Comparison of ENCODE assay signal across 19 cellular contexts in genomic region chr11:10679644-10680043, GRCh38. TPM values are rescaled to one million over a fixed set of nuclear protein-coding genes. Genes with fewer than 3 reads are reported as not detected.
DNase-seq lines count a peak whose midpoint lies in the region; ATAC-seq and TF ChIP-seq lines count a peak whose summit lies in the region.
"Had no signal": no experiment of that assay in that cellular context is flagged by ENCODE, and none has a peak within 500 bp of the region (broad histone marks: within the 10 kb centered on the region; RNA-seq: fewer than 3 reads in every experiment).

No MANE protein-coding gene starts in this region.

- H3K9me2 ChIP-seq in PC-3 (replicated peaks; ENCODE audit: low read length): no peaks in the 10 kb centered on the region

- peaks cover 41% of the 10 kb centered on the region for H3K9me1 ChIP-seq in IMR-90 (ENCODE audit: insufficient read depth, low read length)

- H4K20me1 ChIP-seq in IMR-90 (ENCODE audit: insufficient read depth, low read length) (peaks cover 9% of the 10 kb centered on the region; the same call in 1 of the 2 replicates), PC-3 (ENCODE audit: low read length) (no peaks in the 10 kb centered on the region)

- no peaks in the 10 kb centered on the region for H3K36me3 Mint-ChIP-seq in glutamatergic neuron (ENCODE audit: unreplicated experiment)
- H3K36me3 Mint-ChIP-seq: CD4-positive, alpha-beta memory T cell had no signal

- H4K5ac ChIP-seq in IMR-90 (ENCODE audit: low read depth, low read length): no peak overlapping the region

- no peak overlapping the region for H3K27ac ChIP-seq in IMR-90 (ENCODE audit: insufficient read depth, low read length)
- peak overlapping the region; percentile 24 to 92 for H3K27ac ChIP-seq in coronary artery
- H3K27ac ChIP-seq in sigmoid colon: peak overlapping the region; percentile 22 to 85 (median 64)
- H3K27ac ChIP-seq in aorta (ENCODE audit: low read depth in 1 of 2, low read length in 2 of 2): peak overlapping the region; percentile 30 to 61
- H3K27ac ChIP-seq in PC-3 (ENCODE audit: low read length): no peak overlapping the region
- H3K27ac ChIP-seq: 22Rv1, A549, C4-2B, HL-60 had no signal

- H3K4ac ChIP-seq in IMR-90 (ENCODE audit: low read depth, low read length): no peak overlapping the region; the same call in 1 of the 2 replicates

- no peaks in the 10 kb centered on the region for H3F3A ChIP-seq in PC-3 (ENCODE audit: low read length, unreplicated experiment)

- H2AK5ac ChIP-seq in IMR-90 (ENCODE audit: low read depth, low read length): peak overlapping the region; percentile 22; the same call in 1 of the 2 replicates

- no peak for TF ChIP-seq RAD21 in IMR-90 (IDR thresholded peaks at IDR 0.05; ENCODE audit: low read length)

- H2AK9ac ChIP-seq in IMR-90 (replicated peaks; ENCODE audit: low read depth, low read length, poor library complexity): no peak overlapping the region

- H3K4me1 ChIP-seq in IMR-90 (ENCODE audit: control insufficient read depth, insufficient read depth, low read length): peaks cover 24% of the 10 kb centered on the region
- peaks cover 0 to 65% (median 51%) of the 10 kb centered on the region in 4 donors for H3K4me1 ChIP-seq in sigmoid colon
- H3K4me1 ChIP-seq in aorta (ENCODE audit: control insufficient read depth in 1 of 2, insufficient read depth in 2 of 2, low read length in 2 of 2): peaks cover 6 to 17% of the 10 kb centered on the region in 2 donors
- no peaks in the 10 kb centered on the region for H3K4me1 ChIP-seq in PC-3 (ENCODE audit: insufficient read depth, low read length)
- H3K4me1 ChIP-seq: A549 had no signal

- H3K79me2 ChIP-seq in PC-3 (ENCODE audit: low read length): no peaks in the 10 kb centered on the region

- H3K79me1 ChIP-seq in IMR-90 (ENCODE audit: low read depth in 1 of 2, low read length in 2 of 2): peaks cover 45 to 77% of the 10 kb centered on the region in 2 experiments

- H3K27me3 ChIP-seq in IMR-90 (ENCODE audit: control insufficient read depth, insufficient read depth, low read length) (no peaks in the 10 kb centered on the region), sigmoid colon (no peaks in the 10 kb centered on the region), aorta (ENCODE audit: control insufficient read depth in 1 of 2, insufficient read depth in 2 of 2, low read length in 1 of 2) (no peaks in the 10 kb centered on the region), PC-3 (ENCODE audit: low read length) (no peaks in the 10 kb centered on the region)

- no peak for TF ChIP-seq POLR2A in IMR-90 (IDR thresholded peaks at IDR 0.05; ENCODE audit: low read depth, low read length)
- no peak for TF ChIP-seq POLR2A in sigmoid colon (IDR thresholded peaks at IDR 0.05)

- TF ChIP-seq CTCF in IMR-90 (conservative IDR thresholded peaks at IDR 0.05; ENCODE audit: low read depth, low read length): no peak
- TF ChIP-seq CTCF in coronary artery (IDR thresholded peaks at IDR 0.05): no peak
- no peak for TF ChIP-seq CTCF in sigmoid colon (IDR thresholded peaks at IDR 0.05)
- TF ChIP-seq CTCF in glutamatergic neuron (IDR thresholded peaks at IDR 0.05; ENCODE audit: partially characterized antibody, unreplicated experiment): no peak
- no peak for TF ChIP-seq CTCF in PC-3 (conservative IDR thresholded peaks at IDR 0.05; ENCODE audit: low read depth, low read length)

- peaks cover 32% of the 10 kb centered on the region for H3K36me3 ChIP-seq in IMR-90 (ENCODE audit: control insufficient read depth, insufficient read depth, low read length)
- H3K36me3 ChIP-seq in sigmoid colon: peaks cover 0 to 15% (median 5%) of the 10 kb centered on the region in 4 donors
- peaks cover 0 to 3% of the 10 kb centered on the region in 2 donors for H3K36me3 ChIP-seq in aorta (ENCODE audit: control insufficient read depth in 1 of 2, insufficient read depth in 2 of 2, low read length in 1 of 2)
- H3K36me3 ChIP-seq in PC-3 (ENCODE audit: low read depth, low read length): no peaks in the 10 kb centered on the region

- no CpG with 5 or more reads among the region's 4 CpGs for WGBS in IMR-90 (ENCODE audit: extremely low coverage in 2 of 2, insufficient read length in 1 of 2), 2 experiments
- 56 to 68% methylated on average over 4 of the region's 4 CpGs for WGBS in sigmoid colon, 2 donors
- WGBS in aorta, 2 donors: 51 to 64% methylated on average over 4 of the region's 4 CpGs

- POLR2A ChIA-PET in IMR-90 (lab: Charles Lee; ENCODE audit: unreplicated experiment) (no interaction called here), PC-3 (lab: Charles Lee; ENCODE audit: unreplicated experiment) (no interaction called here)

- dilution Hi-C loops in IMR-90 (cut with HindIII; ENCODE audit: low sequenced_read_pairs, unreplicated experiment): no loop called here

- H3K27me3 Mint-ChIP-seq in glutamatergic neuron (ENCODE audit: unreplicated experiment): no peaks in the 10 kb centered on the region

- TF ChIP-seq EP300 in sigmoid colon (IDR thresholded peaks at IDR 0.05): no peak

- H3K4me2 ChIP-seq in IMR-90 (ENCODE audit: low read depth, low read length) (no peak overlapping the region), PC-3 (ENCODE audit: low read length) (no peak overlapping the region)
- H3K4me2 ChIP-seq: A549, GM23338 had no signal

- H4K91ac ChIP-seq in IMR-90 (ENCODE audit: insufficient read depth, low read depth, low read length): peak overlapping the region; percentile 32; the same call in 1 of the 2 replicates

- no peak overlapping the region for H3K56ac ChIP-seq in IMR-90 (ENCODE audit: extremely low read depth, insufficient read depth, low read length)

- DNase-seq in IMR-90 (no peak), coronary artery (ENCODE audit: low spot score) (no peak), sigmoid colon (no peak), aorta (no peak), glutamatergic neuron (no peak), SHP77 treated with DMSO at 0.1 percent for 48 hours (lab: John Stamatoyannopoulos, UW) (no peak), PC-3 (no peak)
- DNase-seq: AML-193; CD4-positive, alpha-beta memory T cell; DMS153; DMS79; GDM1; HCEC 1CT had no signal

- H3K23ac ChIP-seq in IMR-90 (ENCODE audit: low read depth, low read length): no peak overlapping the region; the same call in 1 of the 2 replicates

- H3K4me3 Mint-ChIP-seq in glutamatergic neuron (ENCODE audit: unreplicated experiment): no peak overlapping the region
- H3K4me3 Mint-ChIP-seq: CD4-positive, alpha-beta memory T cell; GM23338 had no signal

- H4K8ac ChIP-seq in IMR-90 (ENCODE audit: low read depth in 2 of 2, low read length in 2 of 2): no peak overlapping the region

- peaks cover 7% of the 10 kb centered on the region for H3K4me1 Mint-ChIP-seq in glutamatergic neuron (ENCODE audit: low read depth, unreplicated experiment)

- no TSS peak for BruUV-seq in IMR-90 (replicated peaks; lab: Mats Ljungman, UMichigan)
- BruUV-seq in PC-3 (replicated peaks; lab: Mats Ljungman, UMichigan): no TSS peak

- no peaks in the 10 kb centered on the region for H3K9me3 ChIP-seq in IMR-90 (ENCODE audit: control insufficient read depth, insufficient read depth, low read length)
- H3K9me3 ChIP-seq in sigmoid colon: no peaks in the 10 kb centered on the region
- no peaks in the 10 kb centered on the region for H3K9me3 ChIP-seq in aorta (ENCODE audit: control insufficient read depth, low read length)
- H3K9me3 ChIP-seq in PC-3 (ENCODE audit: low read length): no peaks in the 10 kb centered on the region
- H3K9me3 ChIP-seq: A549 had no signal

- no peak overlapping the region for H3K18ac ChIP-seq in IMR-90 (ENCODE audit: low read depth, low read length)

- in situ Hi-C loops in IMR-90 (cut with MboI; ENCODE audit: low sequenced_read_pairs): no loop called here

- no peak overlapping the region for H2BK5ac ChIP-seq in IMR-90 (ENCODE audit: low read depth, low read length, poor library complexity, severe bottlenecking)

- H2BK20ac ChIP-seq in IMR-90 (ENCODE audit: low read depth, low read length): 0 out of 2 replicates have a peak overlapping the region, but pooled peaks have one; percentile 22

- intact Hi-C loops in IMR-90 (cut with micrococcal nuclease) (no loop called here), sigmoid colon (cut with DNase I) (loop anchor here (10.0 kb wide), 1 partner anchor 355 kb away; no protein-coding TSS in a partner anchor), aorta (cut with DNase I) (no loop called here), PC-3 (cut with micrococcal nuclease) (no loop called here)

- H3K9ac ChIP-seq in IMR-90 (ENCODE audit: low read depth, low read length) (no peak overlapping the region), PC-3 (ENCODE audit: low read length) (no peak overlapping the region)

- no peak for ATAC-seq in IMR-90 (ENCODE audit: low read depth)
- ATAC-seq in aorta (ENCODE audit: low FRiP score): no peak
- no peak for ATAC-seq in PC-3
- ATAC-seq: A549, GM23338 had no signal

- H3K27ac Mint-ChIP-seq in glutamatergic neuron (ENCODE audit: unreplicated experiment): no peak overlapping the region
- H3K27ac Mint-ChIP-seq: CD4-positive, alpha-beta memory T cell; GM23338 had no signal

- no peak overlapping the region; the same call in 2 of the 3 replicates for H2BK15ac ChIP-seq in IMR-90 (ENCODE audit: low read depth, low read length)

- no peaks in the 10 kb centered on the region for H3K9me3 Mint-ChIP-seq in glutamatergic neuron (ENCODE audit: unreplicated experiment)
- H3K9me3 Mint-ChIP-seq: CD4-positive, alpha-beta memory T cell; GM23338 had no signal

- H3K4me3 ChIP-seq in IMR-90 (ENCODE audit: insufficient read depth, low read depth, low read length) (no peak overlapping the region), coronary artery (no peak overlapping the region), sigmoid colon (no peak overlapping the region), aorta (ENCODE audit: low read length in 2 of 2) (no peak overlapping the region), PC-3 (ENCODE audit: low read length) (no peak overlapping the region)
- H3K4me3 ChIP-seq: A549, GM23338 had no signal

- H2BK120ac ChIP-seq in IMR-90 (ENCODE audit: low read depth, low read length): no peak overlapping the region

- CTCF ChIA-PET in IMR-90 (lab: Yijun Ruan, JAX) (no interaction called here), PC-3 (lab: Charles Lee) (no interaction called here)

- H3K14ac ChIP-seq in IMR-90 (replicated peaks; ENCODE audit: low read depth, low read length): no peak overlapping the region; the same call in 1 of the 2 replicates

- H2AFZ ChIP-seq in IMR-90 (replicated peaks; ENCODE audit: low read length, poor library complexity): no peak overlapping the region
- no peak overlapping the region for H2AFZ ChIP-seq in PC-3 (ENCODE audit: low read length)
- H2AFZ ChIP-seq: GM23338 had no signal

RNA-seq across cellular contexts. Expression of gene IRAG1, which starts 13.9 kb away (rescaled TPM):
- total RNA-seq in IMR-90 (2012; rRNA removed) (21.1 and 25.8 TPM in 2 replicates), sigmoid colon (100 to 1,000 TPM in 3 of 4 donors, 10 to 100 TPM in 1; 96.1 to 153 (median 125) TPM), aorta (100 to 1,000 TPM; 189 to 518 TPM), glutamatergic neuron (ENCODE audit: unreplicated experiment) (4.2 TPM), PC-3 (2014; rRNA removed) (0.29 TPM in 1 of 2 replicates, not detected in the other)
- polyA plus RNA-seq in IMR-90 (2012; rRNA removed) (17.6 and 19.4 TPM in 2 replicates), sigmoid colon (10 to 100 TPM in 1 of 3 donors, 1 to 10 TPM in 2; 1.8 to 10.6 (median 2.3) TPM), aorta (100 to 1,000 TPM in 1 of 2 donors, 10 to 100 TPM in 1; 92.3 to 135 TPM)
- 8.5 and 8.6 TPM in 2 replicates for polyA plus RNA-seq in IMR-90 (2012; cell fraction: cytosol; rRNA removed)
- polyA plus RNA-seq in IMR-90 (2012; cell fraction: nucleus; rRNA removed; ENCODE audit: low replicate concordance): 37.6 and 104 TPM in 2 replicates
- total RNA-seq: CD4-positive, alpha-beta memory T cell; Daoy had no signal
- polyA plus RNA-seq: CD4-positive, alpha-beta memory T cell had no signal

Comparison
In these comparisons a context has a peak if more than half of its experiments do, and no peak if none do; other contexts are left out.
1. H3K27ac ChIP-seq: peak in coronary artery (2 of 2), sigmoid colon (4 of 4) and aorta (2 of 2); none in IMR-90 (single experiment) and PC-3 (single experiment).